8 cellular contexts compared by ENCODE assay signal in genomic region chr1:9110669-9111356, GRCh38.
DNase-seq lines count a peak whose midpoint lies in the region; ATAC-seq lines count a peak whose summit lies in the region.

No MANE protein-coding gene starts in this region.

- H3K27ac Mint-ChIP-seq in central memory CD8-positive, alpha-beta T cell (ENCODE audit: low read depth) = no peak overlapping the region

- H3K36me3 Mint-ChIP-seq in central memory CD8-positive, alpha-beta T cell (ENCODE audit: insufficient read depth) = peaks cover 2% of the 10 kb centered on the region

- H3K4me1 Mint-ChIP-seq in central memory CD8-positive, alpha-beta T cell = no peaks in the 10 kb centered on the region

- DNase-seq in AG08396 (ENCODE audit: low spot score) (peak; percentile 85), NCI-H345 (lab: John Stamatoyannopoulos, UW) (peak; percentile 68), kidney tubule cell (ENCODE audit: low spot score) (peak; percentile 97)
- peak; percentile 80 to 87 for DNase-seq in activated CD4-positive, alpha-beta T cell treated with anti-CD3 and anti-CD28 coated beads for 24 hours (ENCODE audit: low read depth in 2 of 2)
- DNase-seq in central memory CD8-positive, alpha-beta T cell (ENCODE audit: low spot score in 2 of 2) = peak; percentile 62 to 82
- peak; percentile 91 to 92 for DNase-seq in stimulated activated CD4-positive, alpha-beta T cell treated with anti-CD3 and anti-CD28 coated beads, Interleukin-2, amount 100 ng/mL, for 24 hours

- H3K9me3 Mint-ChIP-seq in central memory CD8-positive, alpha-beta T cell = no peaks in the 10 kb centered on the region

- ATAC-seq in GM21619 (IDR thresholded peaks at IDR 0.05; ENCODE audit: unreplicated experiment) = peak; percentile 44
- peak; percentile 24 for ATAC-seq in central memory CD8-positive, alpha-beta T cell (replicated peaks; ENCODE audit: extremely low read depth, poor library complexity, severe bottlenecking)
- ATAC-seq in HG02759 (IDR thresholded peaks at IDR 0.05; ENCODE audit: unreplicated experiment) = no peak

- no peak overlapping the region for H3K4me3 Mint-ChIP-seq in central memory CD8-positive, alpha-beta T cell

- no peaks in the 10 kb centered on the region for H3K27me3 Mint-ChIP-seq in central memory CD8-positive, alpha-beta T cell
